Comparison of ENCODE assay signal across 19 cellular contexts in genomic region chr7:73382938-73383503, GRCh38. TPM values are rescaled to one million over a fixed set of nuclear protein-coding genes. Genes with fewer than 3 reads are reported as not detected.
"Had no signal": no experiment of that assay in that cellular context is flagged by ENCODE, and none has a peak within 500 bp of the region (broad histone marks: within the 10 kb centered on the region; RNA-seq: fewer than 3 reads in every experiment).

No MANE protein-coding gene starts in this region.

- DNase-seq: activated B cell treated with CpG ODN at 0.5 μM for 24 hours; activated CD4-positive, alpha-beta memory T cell treated with anti-CD3 and anti-CD28 coated beads for 36 hours; activated CD4-positive, alpha-beta T cell treated with anti-CD3 and anti-CD28 coated beads for 4 hours; effector CD4-positive, alpha-beta T cell; gastrocnemius medialis; head of caudate nucleus; kidney; mammary epithelial cell; midbrain; nephron progenitor cell; occipital lobe; stimulated activated naive CD4-positive, alpha-beta T cell; thyroid gland had no signal

- H3K4me1 ChIP-seq: gastrocnemius medialis, thyroid gland had no signal

- H3K9me3 ChIP-seq: thyroid gland had no signal

- H3K27me3 ChIP-seq: thyroid gland had no signal

- H3K36me3 ChIP-seq: gastrocnemius medialis, thyroid gland had no signal

- H3K27ac ChIP-seq: gastrocnemius medialis, thyroid gland had no signal

- H3K4me3 ChIP-seq: gastrocnemius medialis, thyroid gland had no signal

- H3K4me3 Mint-ChIP-seq: activated B cell treated with CpG ODN at 0.5 μM for 24 hours; activated CD4-positive, alpha-beta memory T cell treated with anti-CD3 and anti-CD28 coated beads for 36 hours; activated naive CD8-positive, alpha-beta T cell; nephron progenitor cell had no signal

- H3K27ac Mint-ChIP-seq: activated B cell treated with CpG ODN at 0.5 μM for 24 hours; activated CD4-positive, alpha-beta memory T cell treated with anti-CD3 and anti-CD28 coated beads for 36 hours; activated naive CD8-positive, alpha-beta T cell; nephron progenitor cell had no signal

- H3K4me1 Mint-ChIP-seq: activated B cell treated with CpG ODN at 0.5 μM for 24 hours, nephron progenitor cell had no signal

- ATAC-seq: gastrocnemius medialis, left lobe of liver had no signal

RNA-seq across cellular contexts. Expression of gene FKBP6, which starts 55.1 kb away (rescaled TPM):
- total RNA-seq: activated B cell treated with CpG ODN at 0.5 μM for 24 hours; activated CD4-positive, alpha-beta memory T cell treated with anti-CD3 and anti-CD28 coated beads for 36 hours; cerebellum; gastrocnemius medialis; left lobe of liver; mammary epithelial cell; occipital lobe; renal cortical epithelial cell; subcutaneous adipose tissue had no signal
- polyA plus RNA-seq: esophagus had no signal

RNA-seq across cellular contexts. Expression of gene TRIM50, which starts 55.1 kb away (rescaled TPM):
- total RNA-seq: activated B cell treated with CpG ODN at 0.5 μM for 24 hours; activated CD4-positive, alpha-beta memory T cell treated with anti-CD3 and anti-CD28 coated beads for 36 hours; cerebellum; left lobe of liver had no signal
- polyA plus RNA-seq: mammary epithelial cell had no signal
